In the genomic region with DNA sequence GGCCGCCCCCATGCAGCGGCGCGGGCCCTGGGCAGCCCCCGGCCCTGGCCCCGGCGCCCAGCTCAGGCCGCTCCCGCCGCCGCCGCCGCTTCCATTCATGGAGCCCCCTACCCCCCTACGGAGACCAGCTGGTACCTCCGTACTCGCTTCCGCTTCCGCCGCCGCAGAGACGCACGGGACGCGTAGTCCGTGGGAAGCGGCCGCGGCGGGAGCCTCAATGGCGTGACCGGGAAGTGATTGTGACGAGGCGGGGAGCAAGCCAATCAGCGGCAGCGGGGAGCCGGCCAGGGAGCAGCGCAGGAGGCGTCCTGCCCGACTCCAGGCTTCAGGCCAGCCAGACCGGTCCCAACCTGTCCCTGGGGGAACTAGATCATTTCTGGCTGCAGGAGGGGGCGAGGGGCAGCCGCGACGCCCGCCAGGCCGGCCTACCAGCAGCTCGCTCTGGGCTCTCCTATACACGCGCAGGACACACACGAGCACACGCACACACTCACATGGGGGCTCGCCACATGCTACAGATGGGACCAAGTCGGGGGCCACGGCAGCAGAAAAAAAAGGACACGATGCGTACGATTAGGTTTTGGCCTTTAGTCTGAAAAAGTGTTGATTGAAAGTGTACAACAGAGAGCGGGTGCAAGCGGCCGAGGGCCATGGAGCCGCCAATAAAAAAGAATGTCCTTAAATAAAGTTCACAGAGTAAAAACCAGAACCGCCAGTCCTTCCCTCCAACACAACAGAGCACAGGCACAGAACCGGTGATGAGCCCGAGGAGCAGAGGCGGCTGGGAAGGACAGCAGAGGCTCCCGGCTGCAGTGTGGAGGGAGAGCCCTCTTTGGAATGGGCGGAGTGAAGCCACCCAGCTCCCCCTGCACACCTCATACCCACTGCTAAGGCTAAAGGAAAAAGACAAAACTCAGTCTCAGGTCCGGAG, we compare ENCODE assay signal across 8 cellular contexts. TPM values are rescaled to one million over a fixed set of nuclear protein-coding genes. Genes with fewer than 3 reads are reported as not detected.
DNase-seq lines count a peak whose midpoint lies in the region; ATAC-seq and TF ChIP-seq lines count a peak whose summit lies in the region.

A gene with protein sequence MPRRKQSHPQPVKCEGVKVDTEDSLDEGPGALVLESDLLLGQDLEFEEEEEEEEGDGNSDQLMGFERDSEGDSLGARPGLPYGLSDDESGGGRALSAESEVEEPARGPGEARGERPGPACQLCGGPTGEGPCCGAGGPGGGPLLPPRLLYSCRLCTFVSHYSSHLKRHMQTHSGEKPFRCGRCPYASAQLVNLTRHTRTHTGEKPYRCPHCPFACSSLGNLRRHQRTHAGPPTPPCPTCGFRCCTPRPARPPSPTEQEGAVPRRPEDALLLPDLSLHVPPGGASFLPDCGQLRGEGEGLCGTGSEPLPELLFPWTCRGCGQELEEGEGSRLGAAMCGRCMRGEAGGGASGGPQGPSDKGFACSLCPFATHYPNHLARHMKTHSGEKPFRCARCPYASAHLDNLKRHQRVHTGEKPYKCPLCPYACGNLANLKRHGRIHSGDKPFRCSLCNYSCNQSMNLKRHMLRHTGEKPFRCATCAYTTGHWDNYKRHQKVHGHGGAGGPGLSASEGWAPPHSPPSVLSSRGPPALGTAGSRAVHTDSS (minus strand): TSS at position 109 of the 931 bp plus-strand sequence. CDS start 208 bp downstream, outside the sequence.

- peak; percentile 84 for DNase-seq in AG04450 (ENCODE audit: low read depth, low spot score)
- peak; percentile 93 for DNase-seq in NCI-H460 (ENCODE audit: extremely low read depth, low read depth)
- peak; percentile 81 to 84 for DNase-seq in activated CD4-positive, alpha-beta T cell treated with anti-CD3 and anti-CD28 coated beads for 24 hours (ENCODE audit: low read depth in 2 of 2)
- DNase-seq in chondrocyte (ENCODE audit: low spot score): peak; percentile 98
- peak; percentile 94 for DNase-seq in kidney tubule cell (ENCODE audit: low spot score)
- peak; percentile 66 to 69 for DNase-seq in stimulated activated CD4-positive, alpha-beta T cell treated with anti-CD3 and anti-CD28 coated beads, Interleukin-1b, Interleukin-23, amount 100 ng/mL, for 1 hour (ENCODE audit: low read depth in 2 of 2)

- no peaks in the 10 kb centered on the region for H3K27me3 Mint-ChIP-seq in chondrocyte (ENCODE audit: low read depth)

- peaks cover 33% of the 10 kb centered on the region for H3K4me1 Mint-ChIP-seq in chondrocyte (ENCODE audit: low read depth)

- peak within 1 kb of the TSS; percentile 88 for H3K4me3 ChIP-seq in AG04450 (ENCODE audit: low read depth, low read length)

- H3K9me3 Mint-ChIP-seq in chondrocyte (ENCODE audit: low read depth): no peaks in the 10 kb centered on the region

- peak within 1 kb of the TSS; percentile 85 for H3K4me3 Mint-ChIP-seq in chondrocyte (ENCODE audit: unreplicated experiment)

- peaks cover 29% of the 10 kb centered on the region for H3K36me3 Mint-ChIP-seq in chondrocyte (ENCODE audit: low read depth)

- peak within 1 kb of the TSS; percentile 95 for H3K27ac ChIP-seq in AG04450 (ENCODE audit: low read depth, low read length)

- CTCF ChIA-PET in AG04450 (lab: Charles Lee): interaction anchor here (2.2 kb wide), 1 partner anchor 11 kb away, joined by 10 read pairs; the partner anchor contains the start of genes EIF2B4 and SNX17

- H3K27me3 ChIP-seq in AG04450 (ENCODE audit: control insufficient read depth, insufficient read depth, low read length): no peaks in the 10 kb centered on the region

- ATAC-seq in GM18909 (IDR thresholded peaks at IDR 0.05; ENCODE audit: poor library complexity, unreplicated experiment) (peak; percentile 88), HG03175 (IDR thresholded peaks at IDR 0.05; ENCODE audit: unreplicated experiment) (peak; percentile 88)

- TF ChIP-seq CTCF in AG04450 (IDR thresholded peaks at IDR 0.05; ENCODE audit: low read depth, low read length) (no peak), chondrocyte (IDR thresholded peaks at IDR 0.05) (no peak)

- POLR2A ChIA-PET in AG04450 (lab: Yijun Ruan, JAX): interaction anchor here (0.6 to 3.0 kb wide), 6 partner anchors 11 to 216 kb away, joined by 3 to 34 read pairs (median 6); partner anchors contain the start of genes EIF2B4, GTF3C2, NRBP1 and SNX17

- H3K27ac Mint-ChIP-seq in chondrocyte (ENCODE audit: unreplicated experiment): peak within 1 kb of the TSS; percentile 99

- no peaks in the 10 kb centered on the region; the same call in 1 of the 2 replicates for H3K9me3 ChIP-seq in AG04450 (ENCODE audit: control insufficient read depth, insufficient read depth, low read length)

RNA-seq across cellular contexts. Expression of the gene that starts here (rescaled TPM):
- 7.4 and 11.1 TPM in 2 replicates for polyA plus RNA-seq in AG04450 (2011; rRNA removed)
- polyA minus RNA-seq in AG04450 (2011; rRNA and poly(A)+ RNA removed): 8.4 and 8.7 TPM in 2 replicates
- total RNA-seq in NCI-H460 (2014; rRNA removed; shearing (Covaris generic)): 7.0 and 7.3 TPM in 2 replicates
- 8.2 and 10.3 TPM in 2 replicates for polyA plus RNA-seq in NCI-H460 (2014; cell fraction: nucleus; rRNA removed)
- total RNA-seq in chondrocyte: 15.3 to 23.2 TPM (median 15.5 TPM) in 3 replicates

Comparison
In these comparisons a context has a peak if more than half of its experiments do, and no peak if none do; other contexts are left out.
1. Peak in every context shown above with its lines: DNase-seq, ATAC-seq, H3K4me3 ChIP-seq and H3K27ac ChIP-seq.